ENCODE assay signal across 21 cellular contexts in the genomic region with DNA sequence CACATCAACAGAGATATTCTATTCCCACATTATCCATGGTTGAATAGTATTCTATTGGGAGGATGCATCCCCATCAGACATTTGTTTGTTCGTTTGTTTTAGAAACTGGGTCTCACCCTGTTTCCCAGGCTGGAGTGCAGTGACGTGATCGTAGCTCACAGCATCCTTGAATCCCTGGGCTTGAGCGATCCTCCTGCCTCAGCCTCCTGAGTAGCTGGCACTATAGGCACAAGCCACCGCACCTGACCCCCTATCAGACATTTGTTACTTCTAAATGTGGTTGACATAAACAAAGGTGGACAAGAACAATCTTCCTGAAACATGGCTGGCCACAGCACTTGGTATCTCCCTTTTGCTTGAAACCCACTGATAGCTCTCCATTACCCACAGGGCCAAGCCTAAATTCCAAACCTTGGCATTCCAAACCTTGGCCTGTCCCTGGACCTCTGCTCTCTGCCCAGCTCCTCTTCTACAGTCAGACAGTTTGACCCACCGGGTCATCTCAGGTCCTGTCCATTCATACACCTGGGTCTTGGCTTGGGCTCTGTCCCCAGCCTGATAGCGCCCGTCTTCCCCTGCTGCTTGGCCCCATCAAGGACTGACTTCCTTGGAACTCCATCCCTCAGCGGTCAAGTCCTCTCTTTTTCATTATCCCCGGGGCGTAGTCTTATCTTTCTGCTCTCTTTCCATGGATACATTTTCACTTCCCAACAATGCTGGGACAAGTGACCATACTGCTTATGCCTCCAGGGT. TPM values are rescaled to one million over a fixed set of nuclear protein-coding genes. Genes with fewer than 3 reads are reported as not detected.
DNase-seq lines count a peak whose midpoint lies in the region; ATAC-seq and TF ChIP-seq lines count a peak whose summit lies in the region.
"Had no signal": no experiment of that assay in that cellular context is flagged by ENCODE, and none has a peak within 500 bp of the region (broad histone marks: within the 10 kb centered on the region; RNA-seq: fewer than 3 reads in every experiment).

No MANE protein-coding gene starts in this region.

- BruUV-seq in Calu3 (replicated peaks; lab: Mats Ljungman, UMichigan) = no TSS peak

- H3K27ac Mint-ChIP-seq in Calu3 (ENCODE audit: unreplicated experiment) (no peak overlapping the region), brain (no peak overlapping the region), nephron (no peak overlapping the region)

- no peaks in the 10 kb centered on the region; the same call in 1 of the 2 replicates for H4K20me1 ChIP-seq in BLaER1

- H3K4me3 Mint-ChIP-seq in Calu3 (ENCODE audit: low read depth, unreplicated experiment) (peak overlapping the region; percentile 92), brain (peak overlapping the region in 3 of 5 experiments; percentile 1 to 87 (median 86)), nephron (peak overlapping the region in 2 of 3 experiments; percentile 82 to 86)

- H3K9me3 Mint-ChIP-seq in Calu3 (ENCODE audit: low read depth, unreplicated experiment) (no peaks in the 10 kb centered on the region), brain (no peaks in the 10 kb centered on the region), nephron (no peaks in the 10 kb centered on the region)
- H3K9me3 Mint-ChIP-seq: activated naive CD4-positive, alpha-beta T cell treated with anti-CD3 and anti-CD28 coated beads, Interleukin-2, amount 50 U/mL, for 24 hours had no signal

- intact Hi-C loops in Calu3 (cut with micrococcal nuclease; ENCODE audit: unreplicated experiment) = no loop called here

- H3K27me3 Mint-ChIP-seq in Calu3 (ENCODE audit: unreplicated experiment) (peaks cover 66% of the 10 kb centered on the region), brain (peaks cover 32% of the 10 kb centered on the region), nephron (ENCODE audit: low read depth) (peaks cover 41% of the 10 kb centered on the region)
- H3K27me3 Mint-ChIP-seq: activated naive CD4-positive, alpha-beta T cell treated with anti-CD3 and anti-CD28 coated beads, Interleukin-2, amount 50 U/mL, for 24 hours had no signal

- peak overlapping the region; percentile 96; the same call in 1 of the 2 replicates for H3K4me2 ChIP-seq in BLaER1

- no peaks in the 10 kb centered on the region for H3K9me3 ChIP-seq in BLaER1
- H3K9me3 ChIP-seq: gastroesophageal sphincter, pancreas had no signal

- H3K36me3 Mint-ChIP-seq in Calu3 (ENCODE audit: insufficient read depth, unreplicated experiment) (peaks cover 17% of the 10 kb centered on the region), brain (no peaks in the 10 kb centered on the region), nephron (ENCODE audit: low read depth) (no peaks in the 10 kb centered on the region)
- H3K36me3 Mint-ChIP-seq: activated naive CD4-positive, alpha-beta T cell treated with anti-CD3 and anti-CD28 coated beads, Interleukin-2, amount 50 U/mL, for 24 hours had no signal

- H3K36me3 ChIP-seq in BLaER1 = peaks cover 7% of the 10 kb centered on the region
- H3K36me3 ChIP-seq: gastroesophageal sphincter, pancreas had no signal

- DNase-seq in Calu3 = no peak
- DNase-seq in SW 1271 (lab: John Stamatoyannopoulos, UW) = no peak
- DNase-seq in NK-92 treated with Interleukin-12 subunit alpha and Interleukin-12 subunit beta, amount 100 ng/mL, for 24 hours (lab: John Stamatoyannopoulos, UW) = no peak
- no peak for DNase-seq in dedifferentiated amniotic fluid mesenchymal stem cell (ENCODE audit: extremely low spot score)
- DNase-seq: activated CD8-positive, alpha-beta memory T cell treated with anti-CD3 and anti-CD28 coated beads, Interleukin-2, amount 10 ng/mL, durations not matched to agents 7 days and 5 days; left colon; NCI-H1105 treated with DMSO at 0.1 percent for 48 hours; NCI-H524 treated with DMSO at 0.1 percent for 48 hours; stimulated activated CD4-positive, alpha-beta T cell treated with anti-CD3 and anti-CD28 coated beads, Interleukin-2, amount 100 ng/mL, for 48 hours had no signal

- H3K4me1 ChIP-seq in BLaER1 = peaks cover 79% of the 10 kb centered on the region

- H3K4me3 ChIP-seq in BLaER1 = no peak overlapping the region
- H3K4me3 ChIP-seq: gastroesophageal sphincter, GM12878, pancreas had no signal

- H3K4me1 Mint-ChIP-seq in Calu3 (ENCODE audit: low read depth, unreplicated experiment) (no peaks in the 10 kb centered on the region), brain (peaks cover 42% of the 10 kb centered on the region), nephron (peaks cover 18% of the 10 kb centered on the region)

- no peak overlapping the region for H3K27ac ChIP-seq in BLaER1
- H3K27ac ChIP-seq: pancreas, VCaP had no signal

- CTCF ChIA-PET in Calu3 (lab: Charles Lee) = no interaction called here

- ATAC-seq in GM21367 (IDR thresholded peaks at IDR 0.05; ENCODE audit: unreplicated experiment) = no peak
- ATAC-seq: activated CD8-positive, alpha-beta memory T cell treated with anti-CD3 and anti-CD28 coated beads, Interleukin-2, amount 10 ng/mL, durations not matched to agents 7 days and 5 days; gastroesophageal sphincter; GM12878; left colon; Right ventricle myocardium inferior had no signal

- H3K9ac ChIP-seq in BLaER1 = no peak overlapping the region

- H3K27me3 ChIP-seq in BLaER1 = no peaks in the 10 kb centered on the region
- H3K27me3 ChIP-seq: pancreas had no signal

- TF ChIP-seq CTCF in Calu3 (IDR thresholded peaks at IDR 0.05; ENCODE audit: unreplicated experiment) = no peak
- no peak for TF ChIP-seq CTCF in brain (conservative IDR thresholded peaks at IDR 0.05)
- TF ChIP-seq CTCF in nephron (IDR thresholded peaks at IDR 0.05; ENCODE audit: unreplicated experiment in 3 of 3) = no peak

RNA-seq across cellular contexts. Expression of gene PRR29, which starts 1.5 kb away (rescaled TPM):
- 0.47 and 0.61 TPM in 2 replicates for total RNA-seq in Calu3 (2022)
- 0.68 TPM for polyA plus RNA-seq in brain (ENCODE audit: insufficient read depth, low read depth, low replicate concordance)
- total RNA-seq: LHCN-M2 had no signal

RNA-seq across cellular contexts. Expression of gene ICAM2, which starts 23.8 kb away (rescaled TPM):
- 3.6 and 4.4 TPM in 2 replicates for total RNA-seq in Calu3 (2022)
- 25.2 TPM for polyA plus RNA-seq in brain (ENCODE audit: insufficient read depth, low read depth, low replicate concordance)

RNA-seq across cellular contexts. Expression of gene SCN4A, which starts 23.9 kb away (rescaled TPM):
- total RNA-seq in Calu3 (2022) = not detected in 2 replicates
- polyA plus RNA-seq in brain (ENCODE audit: insufficient read depth, low read depth, low replicate concordance) = not detected
- total RNA-seq: HT1080 had no signal
